In genomic region chr7:208128-208673, GRCh38 we compare ENCODE assay signal across 23 cellular contexts. TPM values are rescaled to one million over a fixed set of nuclear protein-coding genes. Genes with fewer than 3 reads are reported as not detected.
A peak's percentile ranks its signal among the peaks of the same experiment; 100 is the strongest.
DNase-seq lines count a peak whose midpoint lies in the region; ATAC-seq, FAIRE-seq and TF ChIP-seq lines count a peak whose summit lies in the region.
"Had no signal": no experiment of that assay in that cellular context is flagged by ENCODE, and none has a peak within 500 bp of the region (broad histone marks: within the 10 kb centered on the region; RNA-seq: fewer than 3 reads in every experiment).

No MANE protein-coding gene starts in this region.

- 0 out of 2 replicates have a peak, but pooled peaks cover 5% of the 10 kb centered on the region for H3F3A ChIP-seq in GM23338 (replicated peaks; ENCODE audit: low read depth)

- peaks cover 7% of the 10 kb centered on the region for H3K4me1 Mint-ChIP-seq in GM23338
- H3K4me1 Mint-ChIP-seq in memory B cell: peaks cover 2% of the 10 kb centered on the region
- H3K4me1 Mint-ChIP-seq: CD8-positive, alpha-beta memory T cell had no signal

- POLR2A ChIA-PET in K562 (lab: Yijun Ruan, JAX): interaction anchor here (0.6 to 1.3 kb wide), 4 partner anchors 12 to 640 kb away, joined by 3 read pairs; no protein-coding TSS in a partner anchor

- ATAC-seq in GM23338 (no peak), K562 (no peak), memory B cell (ENCODE audit: low read depth) (no peak)

- H3K36me3 ChIP-seq in GM23338 (ENCODE audit: insufficient read depth): no peaks in the 10 kb centered on the region; the same call in 1 of the 2 replicates
- no peaks in the 10 kb centered on the region for H3K36me3 ChIP-seq in K562 (ENCODE audit: control insufficient read depth, insufficient read depth, low read length)

- no peaks in the 10 kb centered on the region for H3K9me1 ChIP-seq in K562 (ENCODE audit: control insufficient read depth, insufficient read depth, low read length)

- no peak for TF ChIP-seq RAD21 in K562 (CRISPR knock-in tag; conservative IDR thresholded peaks at IDR 0.05 in 1 of 2, IDR thresholded peaks at IDR 0.05 in 1 of 2)

- TF ChIP-seq POLR2A in K562 (conservative IDR thresholded peaks at IDR 0.05): no peak

- no peaks in the 10 kb centered on the region for H3K9me2 ChIP-seq in GM23338 (ENCODE audit: insufficient read depth)

- H2AFZ ChIP-seq in GM23338 (no peak overlapping the region), K562 (ENCODE audit: low read depth, low read length) (no peak overlapping the region)

- H3K36me3 Mint-ChIP-seq in GM23338 (ENCODE audit: low read depth): peaks cover 73% of the 10 kb centered on the region
- H3K36me3 Mint-ChIP-seq in memory B cell: no peaks in the 10 kb centered on the region
- H3K36me3 Mint-ChIP-seq: CD8-positive, alpha-beta memory T cell had no signal

- no peaks in the 10 kb centered on the region for H3K27me3 ChIP-seq in GM23338 (ENCODE audit: insufficient read depth)
- H3K27me3 ChIP-seq in K562 (ENCODE audit: control insufficient read depth in 2 of 2, insufficient read depth in 2 of 2, low read length in 2 of 2): peaks cover 27 to 72% of the 10 kb centered on the region in 2 experiments

- H3K4me1 ChIP-seq in GM23338 (ENCODE audit: insufficient read depth): no peaks in the 10 kb centered on the region
- H3K4me1 ChIP-seq in K562 (replicated peaks in 1 of 2; ENCODE audit: control insufficient read depth in 2 of 2, insufficient read depth in 2 of 2, low read length in 2 of 2): peaks cover 0 to 16% of the 10 kb centered on the region in 2 experiments; a peak in 2 of 5 replicates

- no TSS peak for BruUV-seq in K562 (replicated peaks; lab: Mats Ljungman, UMichigan)

- CTCF ChIA-PET in K562 (lab: Yijun Ruan, JAX; ENCODE audit: low intra/inter-chr PET ratio): no interaction called here

- no peaks in the 10 kb centered on the region for H3K9me3 ChIP-seq in K562 (replicated peaks; ENCODE audit: control insufficient read depth, insufficient read depth, low read depth, low read length)

- 5% methylated on average over 8 of the region's 10 CpGs for WGBS in K562 (ENCODE audit: insufficient coverage, low coverage, missing lambda C conversion rate)

- H3K27me3 Mint-ChIP-seq in GM23338 (ENCODE audit: insufficient read depth, low read depth, poor library complexity) (peaks cover 23% of the 10 kb centered on the region), memory B cell (peaks cover 3% of the 10 kb centered on the region)
- H3K27me3 Mint-ChIP-seq: CD8-positive, alpha-beta memory T cell had no signal

- peaks cover 4% of the 10 kb centered on the region; the same call in 1 of the 2 replicates for H3K79me2 ChIP-seq in GM23338 (replicated peaks; ENCODE audit: insufficient read depth)
- H3K79me2 ChIP-seq in K562 (ENCODE audit: control insufficient read depth, insufficient read depth, low read length): no peaks in the 10 kb centered on the region

- in situ Hi-C loops in K562 (cut with MboI): no loop called here

- H4K20me1 ChIP-seq in GM23338 (replicated peaks; ENCODE audit: insufficient read depth): no peaks in the 10 kb centered on the region; the same call in 1 of the 2 replicates
- H4K20me1 ChIP-seq in K562 (replicated peaks; ENCODE audit: control insufficient read depth, insufficient read depth, low read length): peaks cover 13% of the 10 kb centered on the region; the same call in 1 of the 2 replicates

- H3K4me3 ChIP-seq in GM23338 (no peak overlapping the region), K562 (no peak overlapping the region)
- H3K4me3 ChIP-seq: SK-N-MC had no signal

- no peak for TF ChIP-seq CTCF in GM23338 (conservative IDR thresholded peaks at IDR 0.05; ENCODE audit: low read depth in 2 of 2)
- no peak for TF ChIP-seq CTCF in K562 (IDR thresholded peaks at IDR 0.05 in 2 of 3, conservative IDR thresholded peaks at IDR 0.05 in 1 of 3; ENCODE audit: insufficient read depth in 2 of 3, low read depth in 1 of 3, low read length in 3 of 3)
- TF ChIP-seq CTCF in GM10266 (IDR thresholded peaks at IDR 0.05; ENCODE audit: control insufficient read depth, insufficient read depth, low read depth, missing control alignments): no peak

- H3K9me3 Mint-ChIP-seq in GM23338: peaks cover 13% of the 10 kb centered on the region
- no peaks in the 10 kb centered on the region for H3K9me3 Mint-ChIP-seq in memory B cell
- H3K9me3 Mint-ChIP-seq: CD8-positive, alpha-beta memory T cell had no signal

- no peak overlapping the region for H3K27ac ChIP-seq in GM23338 (ENCODE audit: low read depth)
- H3K27ac ChIP-seq in K562 (ENCODE audit: extremely low read depth, low read depth, low read length): no peak overlapping the region
- H3K27ac ChIP-seq: SK-N-MC had no signal

- DNase-seq in GM23338 (ENCODE audit: low spot score) (no peak), K562 (ENCODE audit: extremely low read depth in 1 of 4, low spot score in 3 of 4) (no peak), memory B cell (ENCODE audit: low spot score in 2 of 2) (no peak), urothelium cell line (ENCODE audit: low spot score) (no peak), NCI-H146 (lab: John Stamatoyannopoulos, UW) (no peak), GM10266 (ENCODE audit: extremely low spot score) (no peak), GM19239 (ENCODE audit: insufficient read length, low spot score) (no peak)
- DNase-seq: CD8-positive, alpha-beta memory T cell; DMS53; GDM1; HFFc6; MM.1S; NCI-H1048; NCI-H1417 treated with DMSO at 0.1 percent for 48 hours; NCI-H187 treated with DMSO at 0.1 percent for 48 hours; NCI-H2107; NCI-H2227 treated with DMSO at 0.1 percent for 48 hours; NCI-H510A; NCI-H774; NK-92 treated with Interleukin-12 subunit alpha and Interleukin-12 subunit beta, amount 100 ng/mL, for 24 hours; SHP77 treated with DMSO at 0.1 percent for 48 hours had no signal

- intact Hi-C loops in K562 (cut with micrococcal nuclease): no loop called here

- no peak overlapping the region for H3K4me2 ChIP-seq in GM23338
- H3K4me2 ChIP-seq in K562 (ENCODE audit: insufficient read depth, low read length): no peak overlapping the region

- H3K9ac ChIP-seq in K562 (ENCODE audit: insufficient read depth in 1 of 2, low read depth in 2 of 2, low read length in 2 of 2): no peak overlapping the region

- FAIRE-seq in K562 (lab: Jason Lieb, UNC): no peak
- FAIRE-seq in urothelium cell line (lab: Jason Lieb, UNC): peak; percentile 97
- FAIRE-seq in GM19239 (lab: Jason Lieb, UNC): no peak
- FAIRE-seq: H54 had no signal

- H3K4me3 Mint-ChIP-seq in GM23338 (no peak overlapping the region), memory B cell (no peak overlapping the region)
- H3K4me3 Mint-ChIP-seq: CD8-positive, alpha-beta memory T cell; HFFc6 had no signal

- H3K27ac Mint-ChIP-seq in GM23338 (peak overlapping the region; percentile 22), memory B cell (peak overlapping the region; percentile 40)
- H3K27ac Mint-ChIP-seq: HFFc6 had no signal

- TF ChIP-seq EP300 in K562 (IDR thresholded peaks at IDR 0.05; ENCODE audit: low read length): no peak

TF ChIP-seq in GM23338, 12 proteins besides CTCF, POLR2A, EP300 and RAD21 (continues in another document):
- TF ChIP-seq EZH2 (IDR thresholded peaks at IDR 0.05; ENCODE audit: low read depth, unreplicated experiment): no peak

TF ChIP-seq in K562, 482 proteins besides CTCF, POLR2A, EP300 and RAD21:
- TF ChIP-seq EGR1 (conservative IDR thresholded peaks at IDR 0.05): peak; percentile 44; the same call in 1 of the 2 replicates
- no peak for TF ChIP-seq ZNF707 (CRISPR knock-in tag; conservative IDR thresholded peaks at IDR 0.05)

RNA-seq across cellular contexts. Expression of gene FAM20C, which starts 15.8 kb away (rescaled TPM):
- 24.8 and 26.8 TPM in 2 replicates for total RNA-seq in GM23338 (2014; rRNA removed; shearing (Covaris generic))
- polyA plus RNA-seq in GM23338 (2016; fragmentation: Nextera tagmentation; extraction: Ambion mirVana) (7.6 and 8.0 TPM in 2 replicates), K562 (2011; rRNA removed) (not detected in 2 replicates), K562 (2014; fragmentation: Illumina TruSeq; extraction: Trizol) (not detected in 2 replicates), K562 (2014; fragmentation: Nextera tagmentation; extraction: Ambion mirVana) (not detected), K562 (2014; rRNA removed) (not detected in 2 replicates)
- total RNA-seq in K562 (2011; cell fraction: chromatin; rRNA removed; ENCODE audit: low replicate concordance): not detected in 2 replicates
- total RNA-seq in K562 (2011; cell fraction: nucleolus; rRNA removed): not detected in 2 replicates
- not detected in 2 replicates for total RNA-seq in K562 (2011; cell fraction: nucleoplasm; rRNA removed)
- total RNA-seq in K562 (2014; rRNA removed) (not detected in 2 replicates), K562 (2014; rRNA removed; fragmentation: Illumina TruSeq; extraction: Trizol) (not detected in 2 replicates), K562 (2015; rRNA removed; fragmentation: Illumina TruSeq; extraction: Trizol) (not detected in 2 replicates), K562 (2021) (0.09 and 0.20 TPM in 2 replicates)
- polyA plus RNA-seq in K562 (2011; cell fraction: cytosol; rRNA removed): not detected in 2 replicates
- not detected in 2 replicates for polyA plus RNA-seq in K562 (2011; cell fraction: nucleus; rRNA removed)
- polyA plus RNA-seq in K562 (2012): not detected in 2 replicates
- not detected in 2 replicates for polyA minus RNA-seq in K562 (2011; rRNA and poly(A)+ RNA removed)
- 0.64 TPM in 1 of 2 replicates, not detected in the other for polyA minus RNA-seq in K562 (2011; cell fraction: cytosol; rRNA and poly(A)+ RNA removed)
- not detected in 2 replicates for polyA minus RNA-seq in K562 (2011; cell fraction: nucleus; rRNA and poly(A)+ RNA removed)
- polyA plus RNA-seq: CD8-positive, alpha-beta memory T cell had no signal

Comparison
In these comparisons a context has a peak if more than half of its experiments do, and no peak if none do; other contexts are left out.
1. RNA of gene FAM20C, which starts 15.8 kb away (total RNA-seq): 24.8 to 26.8 TPM in GM23338; 0.09 to 0.20 TPM in K562; every median in the first group is over 10 times any median in the second.